In the genomic region with DNA sequence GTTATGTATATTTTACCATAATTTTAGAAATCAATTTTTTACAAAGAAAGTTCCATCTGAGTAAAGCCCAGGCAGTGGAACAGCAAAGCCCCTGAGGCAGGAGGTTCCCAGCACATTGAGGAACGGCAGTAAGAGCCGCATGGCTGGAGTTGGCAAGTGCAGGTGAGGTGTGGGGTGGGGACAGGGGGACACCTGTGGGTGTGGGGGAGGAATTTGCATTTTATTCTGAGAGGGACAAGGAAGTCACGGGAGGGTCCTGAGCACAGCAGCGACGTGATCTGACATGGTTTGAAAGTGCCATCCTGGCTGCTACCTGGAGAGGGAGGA, we compare ENCODE assay signal across 11 cellular contexts. TPM values are rescaled to one million over a fixed set of nuclear protein-coding genes. Genes with fewer than 3 reads are reported as not detected.
DNase-seq lines count a peak whose midpoint lies in the region; ATAC-seq, FAIRE-seq and TF ChIP-seq lines count a peak whose summit lies in the region.
"Had no signal": no experiment of that assay in that cellular context is flagged by ENCODE, and none has a peak within 500 bp of the region (broad histone marks: within the 10 kb centered on the region; RNA-seq: fewer than 3 reads in every experiment).

No MANE protein-coding gene starts in this region.

- H3K27me3 Mint-ChIP-seq in IgD-negative memory B cell, result no peaks in the 10 kb centered on the region
- H3K27me3 Mint-ChIP-seq in neural progenitor cell (ENCODE audit: insufficient read depth, low read depth), result peaks cover 4% of the 10 kb centered on the region

- H3K23me2 ChIP-seq in H1 (ENCODE audit: low read depth, low read length), result peaks cover 2% of the 10 kb centered on the region; the same call in 1 of the 2 replicates

- no peak overlapping the region for H3K18ac ChIP-seq in H1 (ENCODE audit: extremely low read depth, low read length)

- H4K5ac ChIP-seq in H1 (ENCODE audit: insufficient read length, low read depth, low read length), result no peak overlapping the region

- H3K4me3 ChIP-seq in AG04450 (ENCODE audit: low read depth, low read length) (peak overlapping the region; percentile 62), H1 (ENCODE audit: extremely low read depth in 1 of 4, insufficient read depth in 2 of 4, low read depth in 3 of 4, low read length in 4 of 4) (no peak overlapping the region), neural progenitor cell (no peak overlapping the region)

- H2BK5ac ChIP-seq in H1 (ENCODE audit: low read depth, low read length), result 0 out of 2 replicates have a peak overlapping the region, but pooled peaks have one; percentile 35

- H3K27ac ChIP-seq in AG04450 (ENCODE audit: low read depth, low read length), result peak overlapping the region; percentile 100
- H3K27ac ChIP-seq in H1 (ENCODE audit: low read depth, low read length), result no peak overlapping the region
- no peak overlapping the region for H3K27ac ChIP-seq in neural progenitor cell

- H3K79me2 ChIP-seq in H1 (ENCODE audit: control insufficient read depth in 1 of 2, insufficient read depth in 2 of 2, low read length in 2 of 2) (no peaks in the 10 kb centered on the region), neural progenitor cell (ENCODE audit: low read depth) (no peaks in the 10 kb centered on the region)

- H3K4me1 ChIP-seq in H1 (replicated peaks in 1 of 4; ENCODE audit: control insufficient read depth in 3 of 4, insufficient read depth in 4 of 4, low read length in 3 of 4), result peaks cover 0 to 2% (median 0%) of the 10 kb centered on the region in 4 experiments; a peak in 1 of 7 replicates
- H3K4me1 ChIP-seq in neural progenitor cell, result no peaks in the 10 kb centered on the region

- no peak overlapping the region for H3K4ac ChIP-seq in H1 (replicated peaks; ENCODE audit: insufficient read length, low read depth, low read length)

- peaks cover 2% of the 10 kb centered on the region in 2 experiments for H4K20me1 ChIP-seq in H1 (replicated peaks in 1 of 2; ENCODE audit: control insufficient read depth in 1 of 2, insufficient read depth in 2 of 2, low read length in 2 of 2)
- H4K20me1 ChIP-seq in neural progenitor cell (ENCODE audit: low read depth), result no peaks in the 10 kb centered on the region

- H2BK12ac ChIP-seq in H1 (ENCODE audit: low read depth, low read length), result no peak overlapping the region

- no peak overlapping the region for H4K91ac ChIP-seq in H1 (replicated peaks; ENCODE audit: insufficient read length, low read length)

- FAIRE-seq in H1 (lab: Jason Lieb, UNC) (no peak), GM19239 (lab: Jason Lieb, UNC) (no peak)

- H4K8ac ChIP-seq in H1 (ENCODE audit: extremely low read depth, insufficient read depth, low read length), result no peak overlapping the region

- H3K9me3 Mint-ChIP-seq in IgD-negative memory B cell (no peaks in the 10 kb centered on the region), neural progenitor cell (no peaks in the 10 kb centered on the region)

- H3K23ac ChIP-seq in H1 (ENCODE audit: insufficient read length), result no peak overlapping the region

- peaks cover 5% of the 10 kb centered on the region for H3F3A ChIP-seq in neural progenitor cell (ENCODE audit: low read depth)

- no peak overlapping the region for H2AK5ac ChIP-seq in H1 (ENCODE audit: low read depth, low read length)

- H3K4me3 Mint-ChIP-seq in IgD-negative memory B cell, result peak overlapping the region in 3 of 4 donors; percentile 36 to 74 (median 73)
- no peak overlapping the region for H3K4me3 Mint-ChIP-seq in neural progenitor cell

- ATAC-seq in HG03521 (IDR thresholded peaks at IDR 0.05; ENCODE audit: unreplicated experiment) (no peak), HG02798 (IDR thresholded peaks at IDR 0.05; ENCODE audit: poor library complexity, unreplicated experiment) (no peak)

- H3K9me3 ChIP-seq in AG04450 (ENCODE audit: control insufficient read depth, insufficient read depth, low read length) (peaks cover 5% of the 10 kb centered on the region; the same call in 1 of the 2 replicates), H1 (ENCODE audit: insufficient read depth in 2 of 2, low read depth in 1 of 2, low read length in 1 of 2) (no peaks in the 10 kb centered on the region), neural progenitor cell (ENCODE audit: low read depth) (no peaks in the 10 kb centered on the region)

- no peak overlapping the region for H2AFZ ChIP-seq in H1 (ENCODE audit: low read length)
- H2AFZ ChIP-seq in neural progenitor cell (replicated peaks), result no peak overlapping the region

- H2BK120ac ChIP-seq in H1 (replicated peaks; ENCODE audit: low read depth, low read length), result no peak overlapping the region

- no peak overlapping the region for H2BK15ac ChIP-seq in H1 (ENCODE audit: low read length)

- TF ChIP-seq CTCF in AG04450 (IDR thresholded peaks at IDR 0.05; ENCODE audit: low read depth, low read length) (no peak), H1 (IDR thresholded peaks at IDR 0.05; ENCODE audit: control extremely low read depth in 1 of 3, insufficient read depth in 1 of 3, low read depth in 1 of 3, low read length in 3 of 3) (no peak), neural progenitor cell (IDR thresholded peaks at IDR 0.05) (no peak)

- H3K9ac ChIP-seq in H1 (replicated peaks in 1 of 4; ENCODE audit: extremely low read depth in 1 of 4, low read depth in 3 of 4, low read length in 3 of 4), result no peak overlapping the region
- no peak overlapping the region for H3K9ac ChIP-seq in neural progenitor cell

- TF ChIP-seq RAD21 in H1 (IDR thresholded peaks at IDR 0.05 in 1 of 2, conservative IDR thresholded peaks at IDR 0.05 in 1 of 2; ENCODE audit: low read depth in 2 of 2, low read length in 2 of 2), result no peak

- no peak overlapping the region for H3K27ac Mint-ChIP-seq in IgD-negative memory B cell
- peak overlapping the region; percentile 50 for H3K27ac Mint-ChIP-seq in neural progenitor cell

- H3K4me2 ChIP-seq in H1 (ENCODE audit: insufficient read depth in 1 of 2, low read depth in 2 of 2, low read length in 2 of 2) (no peak overlapping the region), neural progenitor cell (no peak overlapping the region)

- H3K4me1 Mint-ChIP-seq in IgD-negative memory B cell, result peaks cover 0 to 7% (median 6%) of the 10 kb centered on the region in 3 donors
- H3K4me1 Mint-ChIP-seq in neural progenitor cell, result peaks cover 10% of the 10 kb centered on the region

- DNase-seq in AG04450 (ENCODE audit: low read depth, low spot score) (no peak), H1 (ENCODE audit: low read depth in 1 of 2, low spot score in 2 of 2) (no peak), neural progenitor cell (ENCODE audit: low spot score) (no peak), GM19239 (ENCODE audit: insufficient read length, low spot score) (no peak), NCI-H2196 (lab: John Stamatoyannopoulos, UW; ENCODE audit: unreplicated experiment) (no peak)
- DNase-seq: cerebellar nuclear complex had no signal

- CTCF ChIA-PET in AG04450 (lab: Charles Lee) (interaction anchor here (1.3 to 2.3 kb wide), 3 partner anchors 12 to 117 kb away, joined by 5 to 6 read pairs (median 6); no protein-coding TSS in a partner anchor), H1 (lab: Charles Lee; ENCODE audit: partially characterized antibody) (interaction anchor here (0.6 to 1.8 kb wide), 8 partner anchors 11 to 106 kb away, joined by 3 to 6 read pairs (median 4); no protein-coding TSS in a partner anchor)

- H3K36me3 Mint-ChIP-seq in IgD-negative memory B cell, result no peaks in the 10 kb centered on the region
- peaks cover 2% of the 10 kb centered on the region for H3K36me3 Mint-ChIP-seq in neural progenitor cell

- no peak for TF ChIP-seq EP300 in H1 (IDR thresholded peaks at IDR 0.05; ENCODE audit: borderline replicate concordance in 1 of 2, low read depth in 2 of 2, low read length in 2 of 2)

- no peak overlapping the region for H3K56ac ChIP-seq in H1 (replicated peaks; ENCODE audit: insufficient read length, low read depth, low read length)

- no peaks in the 10 kb centered on the region for H3K79me1 ChIP-seq in H1 (ENCODE audit: low read depth, low read length)

- no peak for TF ChIP-seq POLR2A in H1 (IDR thresholded peaks at IDR 0.05; ENCODE audit: control extremely low read depth in 1 of 2, low read depth in 2 of 2, low read length in 2 of 2)

- H3K36me3 ChIP-seq in H1 (ENCODE audit: control insufficient read depth in 2 of 4, insufficient read depth in 4 of 4, low read length in 3 of 4), result peaks cover 0 to 7% (median 2%) of the 10 kb centered on the region in 4 experiments; a peak in 4 of 8 replicates
- no peaks in the 10 kb centered on the region for H3K36me3 ChIP-seq in neural progenitor cell

- H3K27me3 ChIP-seq in AG04450 (ENCODE audit: control insufficient read depth, insufficient read depth, low read length) (no peaks in the 10 kb centered on the region), H1 (replicated peaks in 1 of 4; ENCODE audit: control insufficient read depth in 3 of 4, extremely low read depth in 1 of 4, insufficient read depth in 3 of 4, low read length in 3 of 4) (no peaks in the 10 kb centered on the region), neural progenitor cell (no peaks in the 10 kb centered on the region)

- WGBS in H1 (ENCODE audit: extremely low coverage in 1 of 2, insufficient coverage in 1 of 2, insufficient read length in 1 of 2, insufficient replicate concordance in 2 of 2, low coverage in 1 of 2, low lambda C conversion rate in 2 of 2, missing lambda C conversion rate in 1 of 2), 2 experiments, result 81% methylated on average over 5 of the region's 5 CpGs; no CpG with 5 or more reads in 1 of the 2 experiments

- H3K14ac ChIP-seq in H1 (ENCODE audit: insufficient read length), result no peak overlapping the region

- POLR2A ChIA-PET in AG04450 (lab: Yijun Ruan, JAX), result interaction anchor here (0.9 to 1.4 kb wide), 3 partner anchors 17 to 122 kb away, joined by 3 to 6 read pairs (median 3); no protein-coding TSS in a partner anchor
- POLR2A ChIA-PET in H1 (lab: Charles Lee; ENCODE audit: partially characterized antibody), result interaction anchor here (0.6 to 2.3 kb wide), 5 partner anchors 16 to 90 kb away, joined by 3 to 6 read pairs (median 6); a partner anchor contains a TSS

- H2BK20ac ChIP-seq in H1 (ENCODE audit: low read length), result no peak overlapping the region

RNA-seq across cellular contexts. Expression of a gene that starts 16.1 kb away (rescaled TPM):
- polyA plus RNA-seq in AG04450 (2011; rRNA removed) (66.3 and 71.4 TPM in 2 replicates), IgD-negative memory B cell (38.2 TPM), H1 (2011; rRNA removed) (12.2 and 13.7 TPM in 2 replicates)
- 27.2 and 28.8 TPM in 2 replicates for polyA minus RNA-seq in AG04450 (2011; rRNA and poly(A)+ RNA removed)
- total RNA-seq in H1 (2021; fragmentation: NEBNext Ultra II Directional; extraction: Animal tissue kit (Norgen Biotek cat#: 25700)), result 32.7 and 40.2 TPM in 2 replicates
- 19.4 TPM for polyA plus RNA-seq in H1 (2011; cell fraction: cytosol; rRNA removed)
- 11.4 TPM for polyA plus RNA-seq in H1 (2011; cell fraction: nucleus; rRNA removed)
- polyA plus RNA-seq in H1 (2012, experiment 1 of 2), result 20.8 to 26.7 TPM (median 24.0 TPM) in 4 replicates
- 30.1 TPM for polyA plus RNA-seq in H1 (2012, experiment 2 of 2)
- polyA plus RNA-seq in H1 (2013, experiment 1 of 2), result 25.8 TPM
- 25.8 TPM for polyA plus RNA-seq in H1 (2013, experiment 2 of 2)
- 10.3 and 10.4 TPM in 2 replicates for polyA minus RNA-seq in H1 (2011; rRNA and poly(A)+ RNA removed)
- polyA minus RNA-seq in H1 (2011; cell fraction: cytosol; rRNA and poly(A)+ RNA removed), result 8.7 TPM
- 6.1 TPM for polyA minus RNA-seq in H1 (2011; cell fraction: nucleus; rRNA and poly(A)+ RNA removed)
- total RNA-seq in neural progenitor cell (ENCODE audit: low replicate concordance), result 19.0 and 29.3 TPM in 2 replicates

RNA-seq across cellular contexts. Expression of a gene that starts 22.7 kb away (rescaled TPM):
- polyA plus RNA-seq in AG04450 (2011; rRNA removed) (23.7 and 26.2 TPM in 2 replicates), IgD-negative memory B cell (35.2 TPM), H1 (2011; rRNA removed) (11.7 and 13.9 TPM in 2 replicates)
- polyA minus RNA-seq in AG04450 (2011; rRNA and poly(A)+ RNA removed), result 12.5 and 13.3 TPM in 2 replicates
- 40.8 and 42.7 TPM in 2 replicates for total RNA-seq in H1 (2021; fragmentation: NEBNext Ultra II Directional; extraction: Animal tissue kit (Norgen Biotek cat#: 25700))
- 22.5 TPM for polyA plus RNA-seq in H1 (2011; cell fraction: cytosol; rRNA removed)
- 15.1 TPM for polyA plus RNA-seq in H1 (2011; cell fraction: nucleus; rRNA removed)
- 31.8 to 34.8 TPM (median 33.6 TPM) in 4 replicates for polyA plus RNA-seq in H1 (2012, experiment 1 of 2)
- 9.2 TPM for polyA plus RNA-seq in H1 (2012, experiment 2 of 2)
- polyA plus RNA-seq in H1 (2013, experiment 1 of 2), result 30.0 TPM
- polyA plus RNA-seq in H1 (2013, experiment 2 of 2), result 30.4 TPM
- 11.2 and 11.5 TPM in 2 replicates for polyA minus RNA-seq in H1 (2011; rRNA and poly(A)+ RNA removed)
- polyA minus RNA-seq in H1 (2011; cell fraction: cytosol; rRNA and poly(A)+ RNA removed), result 21.4 TPM
- polyA minus RNA-seq in H1 (2011; cell fraction: nucleus; rRNA and poly(A)+ RNA removed), result 21.8 TPM
- 26.8 and 28.2 TPM in 2 replicates for total RNA-seq in neural progenitor cell (ENCODE audit: low replicate concordance)

RNA-seq across cellular contexts. Expression of a gene that starts 39.6 kb away (rescaled TPM):
- polyA plus RNA-seq in AG04450 (2011; rRNA removed) (1,954 and 2,256 TPM in 2 replicates), IgD-negative memory B cell (1,418 TPM), H1 (2011; rRNA removed) (765 and 1,314 TPM in 2 replicates)
- polyA minus RNA-seq in AG04450 (2011; rRNA and poly(A)+ RNA removed), result 224 and 229 TPM in 2 replicates
- 1,867 and 1,891 TPM in 2 replicates for total RNA-seq in H1 (2021; fragmentation: NEBNext Ultra II Directional; extraction: Animal tissue kit (Norgen Biotek cat#: 25700))
- polyA plus RNA-seq in H1 (2011; cell fraction: cytosol; rRNA removed), result 1,935 TPM
- polyA plus RNA-seq in H1 (2011; cell fraction: nucleus; rRNA removed), result 982 TPM
- polyA plus RNA-seq in H1 (2012, experiment 1 of 2), result 1,519 to 2,491 TPM (median 1,703 TPM) in 4 replicates
- 1,600 TPM for polyA plus RNA-seq in H1 (2012, experiment 2 of 2)
- polyA plus RNA-seq in H1 (2013, experiment 1 of 2), result 4,759 TPM
- 4,618 TPM for polyA plus RNA-seq in H1 (2013, experiment 2 of 2)
- polyA minus RNA-seq in H1 (2011; rRNA and poly(A)+ RNA removed), result 203 and 227 TPM in 2 replicates
- 340 TPM for polyA minus RNA-seq in H1 (2011; cell fraction: cytosol; rRNA and poly(A)+ RNA removed)
- polyA minus RNA-seq in H1 (2011; cell fraction: nucleus; rRNA and poly(A)+ RNA removed), result 248 TPM
- 5,433 and 5,441 TPM in 2 replicates for total RNA-seq in neural progenitor cell (ENCODE audit: low replicate concordance)

RNA-seq across cellular contexts. Expression of a gene that starts 59.5 kb away (rescaled TPM):
- polyA plus RNA-seq in AG04450 (2011; rRNA removed) (0.68 and 0.73 TPM in 2 replicates), IgD-negative memory B cell (not detected), H1 (2011; rRNA removed) (0.58 and 0.80 TPM in 2 replicates)
- 0.18 TPM in 1 of 2 replicates, not detected in the other for polyA minus RNA-seq in AG04450 (2011; rRNA and poly(A)+ RNA removed)
- 0.25 and 0.47 TPM in 2 replicates for total RNA-seq in H1 (2021; fragmentation: NEBNext Ultra II Directional; extraction: Animal tissue kit (Norgen Biotek cat#: 25700))
- polyA plus RNA-seq in H1 (2011; cell fraction: cytosol; rRNA removed), result 1.1 TPM
- polyA plus RNA-seq in H1 (2011; cell fraction: nucleus; rRNA removed), result 1.6 TPM
- polyA plus RNA-seq in H1 (2012, experiment 1 of 2), result 0.70 to 0.87 TPM (median 0.72 TPM) in 4 replicates
- 0.30 TPM for polyA plus RNA-seq in H1 (2012, experiment 2 of 2)
- 0.32 TPM for polyA plus RNA-seq in H1 (2013, experiment 1 of 2)
- 0.15 TPM for polyA plus RNA-seq in H1 (2013, experiment 2 of 2)
- 0.19 and 0.41 TPM in 2 replicates for polyA minus RNA-seq in H1 (2011; rRNA and poly(A)+ RNA removed)
- polyA minus RNA-seq in H1 (2011; cell fraction: cytosol; rRNA and poly(A)+ RNA removed), result not detected
- 1.4 TPM for polyA minus RNA-seq in H1 (2011; cell fraction: nucleus; rRNA and poly(A)+ RNA removed)
- total RNA-seq in neural progenitor cell (ENCODE audit: low replicate concordance), result not detected in 2 replicates
- total RNA-seq: renal cortical epithelial cell; T-helper 1 cell treated with Interleukin-12 subunit alpha and Interleukin-12 subunit beta and Interleukin-4 antibody, amounts not matched to agents 30 ng/mL and 1 ng/mL, for 36 hours had no signal
